Comparison of ENCODE assay signal across 9 cellular contexts in genomic region chr7:26197153-26198115, GRCh38. TPM values are rescaled to one million over a fixed set of nuclear protein-coding genes. Genes with fewer than 3 reads are reported as not detected.
DNase-seq lines count a peak whose midpoint lies in the region; ATAC-seq and TF ChIP-seq lines count a peak whose summit lies in the region.
"Had no signal": no experiment of that assay in that cellular context is flagged by ENCODE, and none has a peak within 500 bp of the region (broad histone marks: within the 10 kb centered on the region; RNA-seq: fewer than 3 reads in every experiment).

No MANE protein-coding gene starts in this region.

- H3K4me1 Mint-ChIP-seq in CD8-positive, alpha-beta memory T cell = peaks cover 54 to 61% (median 57%) of the 10 kb centered on the region in 3 donors
- H3K4me1 Mint-ChIP-seq in central memory CD8-positive, alpha-beta T cell = peaks cover 72% of the 10 kb centered on the region

- peaks cover 0 to 5% (median 0%) of the 10 kb centered on the region in 5 donors for H3K9me3 Mint-ChIP-seq in CD8-positive, alpha-beta memory T cell
- H3K9me3 Mint-ChIP-seq in central memory CD8-positive, alpha-beta T cell = no peaks in the 10 kb centered on the region

- no peak for DNase-seq in CD8-positive, alpha-beta memory T cell
- peak; percentile 92 for DNase-seq in MV-4-11 (lab: John Stamatoyannopoulos, UW)
- no peak for DNase-seq in central memory CD8-positive, alpha-beta T cell (ENCODE audit: low spot score in 2 of 2)
- DNase-seq in stimulated activated CD4-positive, alpha-beta T cell treated with anti-CD3 and anti-CD28 coated beads, Interleukin-4, amount 100 ng/mL, for 24 hours = no peak
- no peak for DNase-seq in NCI-H2029 treated with DMSO at 0.1 percent for 48 hours (lab: John Stamatoyannopoulos, UW)
- DNase-seq: islet precursor cell had no signal

- H3K4me3 Mint-ChIP-seq in CD8-positive, alpha-beta memory T cell = peak overlapping the region; percentile 92 to 100 (median 99)
- peak overlapping the region; percentile 100 for H3K4me3 Mint-ChIP-seq in central memory CD8-positive, alpha-beta T cell

- peaks cover 48 to 85% (median 55%) of the 10 kb centered on the region in 3 donors for H3K36me3 Mint-ChIP-seq in CD8-positive, alpha-beta memory T cell
- H3K36me3 Mint-ChIP-seq in central memory CD8-positive, alpha-beta T cell (ENCODE audit: insufficient read depth) = peaks cover 91% of the 10 kb centered on the region

- POLR2A ChIA-PET in CD8-positive, alpha-beta memory T cell (lab: Charles Lee) = interaction anchor here (0.6 to 6.1 kb wide), 13 partner anchors 9 to 118 kb away, joined by 3 to 55 read pairs (median 5); partner anchors contain the start of gene NFE2L3

- no peaks in the 10 kb centered on the region for H3K9me3 ChIP-seq in CD8-positive, alpha-beta memory T cell (ENCODE audit: low read length)
- no peaks in the 10 kb centered on the region for H3K9me3 ChIP-seq in neural cell (ENCODE audit: low read length)

- no peaks in the 10 kb centered on the region for H3K9me2 ChIP-seq in neural cell (ENCODE audit: insufficient read depth, low read length)

- no peaks in the 10 kb centered on the region for H3K27me3 ChIP-seq in CD8-positive, alpha-beta memory T cell (ENCODE audit: insufficient read depth, low read length, poor library complexity, severe bottlenecking)
- H3K27me3 ChIP-seq in neural cell (ENCODE audit: insufficient read depth, low read depth, low read length) = no peaks in the 10 kb centered on the region

- CTCF ChIA-PET in CD8-positive, alpha-beta memory T cell (lab: Charles Lee) = interaction anchor here (0.6 to 10.1 kb wide), 16 partner anchors 9 to 304 kb away, joined by 3 to 94 read pairs (median 5); partner anchors contain the start of genes NFE2L3 and SNX10

- peak overlapping the region; percentile 93 for H3K27ac ChIP-seq in CD8-positive, alpha-beta memory T cell (ENCODE audit: low read depth, low read length)
- H3K27ac ChIP-seq in neural cell (ENCODE audit: low read length) = no peak overlapping the region

- no peak overlapping the region for H3K9ac ChIP-seq in neural cell (ENCODE audit: low read length)

- peak overlapping the region; percentile 64 to 100 (median 84) for H3K27ac Mint-ChIP-seq in CD8-positive, alpha-beta memory T cell
- H3K27ac Mint-ChIP-seq in central memory CD8-positive, alpha-beta T cell (ENCODE audit: low read depth) = peak overlapping the region; percentile 100

- peaks cover 53% of the 10 kb centered on the region for H3K4me1 ChIP-seq in CD8-positive, alpha-beta memory T cell (ENCODE audit: insufficient read depth, low read length)

- H2AFZ ChIP-seq in neural cell (ENCODE audit: low read depth, low read length) = no peak overlapping the region

- peaks cover 49% of the 10 kb centered on the region for H4K20me1 ChIP-seq in neural cell (ENCODE audit: insufficient read depth)

- no peak for TF ChIP-seq RAD21 in neural cell (conservative IDR thresholded peaks at IDR 0.05)

- no peak for ATAC-seq in central memory CD8-positive, alpha-beta T cell (replicated peaks; ENCODE audit: extremely low read depth, poor library complexity, severe bottlenecking)
- no peak for ATAC-seq in GM21381 (IDR thresholded peaks at IDR 0.05; ENCODE audit: unreplicated experiment)
- ATAC-seq in HG03159 (IDR thresholded peaks at IDR 0.05; ENCODE audit: unreplicated experiment) = no peak

- TF ChIP-seq CTCF in neural cell (IDR thresholded peaks at IDR 0.05; ENCODE audit: poor library complexity, severe bottlenecking) = no peak

- H3F3A ChIP-seq in neural cell (ENCODE audit: insufficient read depth, low read length, poor library complexity, severe bottlenecking) = peaks cover 4% of the 10 kb centered on the region

- peaks cover 0 to 14% of the 10 kb centered on the region in 2 donors for H3K27me3 Mint-ChIP-seq in CD8-positive, alpha-beta memory T cell
- no peaks in the 10 kb centered on the region for H3K27me3 Mint-ChIP-seq in central memory CD8-positive, alpha-beta T cell

- H3K4me3 ChIP-seq in CD8-positive, alpha-beta memory T cell (ENCODE audit: low read length) = peak overlapping the region; percentile 50
- H3K4me3 ChIP-seq in neural cell (ENCODE audit: low read length) = peak overlapping the region; percentile 90

- H3K4me2 ChIP-seq in neural cell (ENCODE audit: low read length) = peak overlapping the region; percentile 85

- no peak for TF ChIP-seq EP300 in neural cell (conservative IDR thresholded peaks at IDR 0.05; ENCODE audit: poor library complexity, severe bottlenecking)

- peaks cover 63% of the 10 kb centered on the region for H3K36me3 ChIP-seq in CD8-positive, alpha-beta memory T cell (ENCODE audit: insufficient read depth, low read length)
- peaks cover 12% of the 10 kb centered on the region for H3K36me3 ChIP-seq in neural cell (ENCODE audit: insufficient read depth, low read length)

- H3K79me2 ChIP-seq in neural cell (replicated peaks; ENCODE audit: insufficient read depth, low read length) = peaks cover 82% of the 10 kb centered on the region

TF ChIP-seq in neural cell, 6 proteins besides CTCF, POLR2A, EP300 and RAD21:
- TF ChIP-seq REST (IDR thresholded peaks at IDR 0.05; ENCODE audit: borderline replicate concordance) (no peak), EZH2 (IDR thresholded peaks at IDR 0.05; ENCODE audit: borderline replicate concordance, insufficient read depth, low read length, poor library complexity, severe bottlenecking) (no peak), TAF1 (IDR thresholded peaks at IDR 0.05; ENCODE audit: low read depth) (no peak), POLR2AphosphoS5 (IDR thresholded peaks at IDR 0.05) (no peak), MXI1 (conservative IDR thresholded peaks at IDR 0.05; ENCODE audit: poor library complexity, severe bottlenecking) (no peak), SMC3 (conservative IDR thresholded peaks at IDR 0.05; ENCODE audit: poor library complexity) (no peak)

RNA-seq across cellular contexts. Expression of gene HNRNPA2B1, which starts 3.1 kb away (rescaled TPM):
- 100 to 1,000 TPM; 950 to 966 TPM for total RNA-seq in CD8-positive, alpha-beta memory T cell
- polyA plus RNA-seq in CD8-positive, alpha-beta memory T cell = 742 TPM
- 316 and 419 TPM in 2 replicates for polyA plus RNA-seq in neural cell
- 200 and 257 TPM in 2 replicates for polyA minus RNA-seq in neural cell

RNA-seq across cellular contexts. Expression of gene CBX3, which starts 4.1 kb away (rescaled TPM):
- total RNA-seq in CD8-positive, alpha-beta memory T cell = 100 to 1,000 TPM; 293 to 296 TPM
- 107 TPM for polyA plus RNA-seq in CD8-positive, alpha-beta memory T cell
- polyA plus RNA-seq in neural cell = 532 and 598 TPM in 2 replicates
- 221 and 244 TPM in 2 replicates for polyA minus RNA-seq in neural cell

RNA-seq across cellular contexts. Expression of gene NFE2L3, which starts 45.4 kb away (rescaled TPM):
- total RNA-seq in CD8-positive, alpha-beta memory T cell = 10 to 100 TPM; 43.5 to 47.4 TPM
- polyA plus RNA-seq in CD8-positive, alpha-beta memory T cell = 6.5 TPM
- 1.7 and 2.9 TPM in 2 replicates for polyA plus RNA-seq in neural cell
- polyA minus RNA-seq in neural cell = 3.4 TPM in 2 replicates
